In genomic region chr18:62531078-62531477, GRCh38 we compare ENCODE assay signal across 19 cellular contexts. TPM values are rescaled to one million over a fixed set of nuclear protein-coding genes. Genes with fewer than 3 reads are reported as not detected.
DNase-seq lines count a peak whose midpoint lies in the region; ATAC-seq, FAIRE-seq and TF ChIP-seq lines count a peak whose summit lies in the region.
"Had no signal": no experiment of that assay in that cellular context is flagged by ENCODE, and none has a peak within 500 bp of the region (broad histone marks: within the 10 kb centered on the region; RNA-seq: fewer than 3 reads in every experiment).

No MANE protein-coding gene starts in this region.

- intact Hi-C loops in testis (cut with DNase I; ENCODE audit: low total_unique reads) = no loop called here

- peaks cover 28% of the 10 kb centered on the region for H3K36me3 Mint-ChIP-seq in activated naive CD8-positive, alpha-beta T cell treated with anti-CD3 and anti-CD28 coated beads, Interleukin-2, amount 50 U/mL, for 24 hours (ENCODE audit: low read depth)
- H3K36me3 Mint-ChIP-seq: natural killer cell had no signal

- peaks cover 17 to 19% of the 10 kb centered on the region in 2 experiments for H3K4me1 ChIP-seq in neutrophil (ENCODE audit: control insufficient read depth in 1 of 2, insufficient read depth in 1 of 2, low read depth in 1 of 2, low read length in 1 of 2)
- H3K4me1 ChIP-seq in testis = peaks cover 21% of the 10 kb centered on the region

- H3K9me3 ChIP-seq in neutrophil (no peaks in the 10 kb centered on the region), testis (no peaks in the 10 kb centered on the region)
- H3K9me3 ChIP-seq: BLaER1 treated with 17β-estradiol and CSF1 and Interleukin-3, amounts not matched to agents 10 nM and 100 nM; stomach had no signal

- TF ChIP-seq POLR2A in GM12891 (IDR thresholded peaks at IDR 0.05; ENCODE audit: low read depth, low read length) (no peak), testis (IDR thresholded peaks at IDR 0.05) (no peak)

- H3K4me1 Mint-ChIP-seq in activated naive CD8-positive, alpha-beta T cell treated with anti-CD3 and anti-CD28 coated beads, Interleukin-2, amount 50 U/mL, for 24 hours = peaks cover 79% of the 10 kb centered on the region

- H3K27ac ChIP-seq in neutrophil = peak overlapping the region; percentile 41
- peak overlapping the region in 1 of 2 donors; percentile 2 for H3K27ac ChIP-seq in testis
- H3K27ac ChIP-seq: BLaER1 treated with 17β-estradiol and CSF1 and Interleukin-3, amounts not matched to agents 10 nM and 100 nM; stomach; WERI-Rb-1 had no signal

- H3K36me3 ChIP-seq in neutrophil = no peaks in the 10 kb centered on the region
- H3K36me3 ChIP-seq in testis (ENCODE audit: low read depth, missing control alignments) = no peaks in the 10 kb centered on the region
- H3K36me3 ChIP-seq: stomach had no signal

- FAIRE-seq in GM12891 (lab: Jason Lieb, UNC) = no peak
- FAIRE-seq: small intestine had no signal

- 34 to 47% methylated on average over 4 of the region's 4 CpGs for WGBS in testis, 2 donors

- H3K27ac Mint-ChIP-seq in activated naive CD8-positive, alpha-beta T cell treated with anti-CD3 and anti-CD28 coated beads, Interleukin-2, amount 50 U/mL, for 24 hours = peak overlapping the region; percentile 39
- H3K27ac Mint-ChIP-seq: natural killer cell; T-helper 2 cell treated with Interferon-gamma antibody and Interleukin-4, amounts not matched to agents 5 μg/mL and 100 μg/mL, for 36 hours had no signal

- H3K4me3 ChIP-seq in neutrophil (ENCODE audit: low read depth in 1 of 2, low read length in 1 of 2) (no peak overlapping the region), testis (no peak overlapping the region)
- H3K4me3 ChIP-seq: BLaER1 treated with 17β-estradiol and CSF1 and Interleukin-3, amounts not matched to agents 10 nM and 100 nM; stomach had no signal

- no peak for ATAC-seq in activated naive CD8-positive, alpha-beta T cell treated with anti-CD3 and anti-CD28 coated beads, Interleukin-2, amount 50 U/mL, for 24 hours
- no peak for ATAC-seq in GM18511 (IDR thresholded peaks at IDR 0.05; ENCODE audit: unreplicated experiment)
- ATAC-seq: natural killer cell, SK-N-SH treated with all-trans-retinoic acid at 6 μM for 48 hours had no signal

- TF ChIP-seq CTCF in neutrophil (IDR thresholded peaks at IDR 0.05) (no peak), testis (IDR thresholded peaks at IDR 0.05) (no peak)

- H3K4me3 Mint-ChIP-seq in activated naive CD8-positive, alpha-beta T cell treated with anti-CD3 and anti-CD28 coated beads, Interleukin-2, amount 50 U/mL, for 24 hours = no peak overlapping the region
- H3K4me3 Mint-ChIP-seq: natural killer cell; T-helper 2 cell treated with Interferon-gamma antibody and Interleukin-4, amounts not matched to agents 5 μg/mL and 100 μg/mL, for 36 hours had no signal

- no peaks in the 10 kb centered on the region for H3K27me3 Mint-ChIP-seq in activated naive CD8-positive, alpha-beta T cell treated with anti-CD3 and anti-CD28 coated beads, Interleukin-2, amount 50 U/mL, for 24 hours

- H3K27me3 ChIP-seq in neutrophil = no peaks in the 10 kb centered on the region
- H3K27me3 ChIP-seq in testis = no peaks in the 10 kb centered on the region
- H3K27me3 ChIP-seq: BLaER1 treated with 17β-estradiol and CSF1 and Interleukin-3, amounts not matched to agents 10 nM and 100 nM; stomach had no signal

- H3K9me3 Mint-ChIP-seq in activated naive CD8-positive, alpha-beta T cell treated with anti-CD3 and anti-CD28 coated beads, Interleukin-2, amount 50 U/mL, for 24 hours = no peaks in the 10 kb centered on the region
- H3K9me3 Mint-ChIP-seq: natural killer cell; T-helper 2 cell treated with Interferon-gamma antibody and Interleukin-4, amounts not matched to agents 5 μg/mL and 100 μg/mL, for 36 hours had no signal

- DNase-seq in CD1c-positive myeloid dendritic cell (ENCODE audit: extremely low spot score) (peak; percentile 39), GM12891 (ENCODE audit: insufficient read length, low spot score) (no peak), RPMI8226 (no peak), testis (no peak)
- DNase-seq in activated naive CD8-positive, alpha-beta T cell treated with anti-CD3 and anti-CD28 coated beads, Interleukin-2, amount 50 U/mL, for 24 hours = no peak
- DNase-seq: activated CD4-positive, alpha-beta T cell treated with anti-CD3 and anti-CD28 coated beads, Interleukin-2, amount 50 U/mL, for 1 hour; activated CD8-positive, alpha-beta memory T cell treated with anti-CD3 and anti-CD28 coated beads, Interleukin-2, amount 50 U/mL, for 4 hours; central memory CD4-positive, alpha-beta T cell; natural killer cell; NCI-H146; small intestine; stomach; trophoblast cell; WERI-Rb-1 had no signal

TF ChIP-seq in GM12891, 5 proteins besides CTCF, POLR2A, EP300 and RAD21:
- no peak for TF ChIP-seq PAX5 (IDR thresholded peaks at IDR 0.05; ENCODE audit: insufficient read depth, low read length, severe bottlenecking)
- no peak for TF ChIP-seq TAF1 (IDR thresholded peaks at IDR 0.05; ENCODE audit: low read depth, low read length)
- TF ChIP-seq POU2F2 (IDR thresholded peaks at IDR 0.05; ENCODE audit: low read depth, low read length) = no peak
- TF ChIP-seq POLR2AphosphoS5 (IDR thresholded peaks at IDR 0.05; ENCODE audit: low read depth, low read length) = no peak
- TF ChIP-seq SPI1 (IDR thresholded peaks at IDR 0.05; ENCODE audit: low read depth, low read length) = 0 out of 2 replicates have a peak, but pooled peaks have one; percentile 32

RNA-seq across cellular contexts. Expression of gene ZCCHC2, which starts 8.3 kb away (rescaled TPM):
- 7.7 TPM for polyA plus RNA-seq in GM12891 (2012; ENCODE audit: low read depth, missing spikeins)
- 10 to 100 TPM; 46.2 to 56.9 TPM for total RNA-seq in testis
- 51.6 TPM for polyA plus RNA-seq in testis (ENCODE audit: insufficient read depth, low read depth, low replicate concordance)
